ENCODE assay signal across 25 cellular contexts in genomic region chr10:12909836-12910185, GRCh38.
DNase-seq lines count a peak whose midpoint lies in the region; ATAC-seq, FAIRE-seq and TF ChIP-seq lines count a peak whose summit lies in the region.
"Had no signal": no experiment of that assay in that cellular context is flagged by ENCODE, and none has a peak within 500 bp of the region (broad histone marks: within the 10 kb centered on the region; RNA-seq: fewer than 3 reads in every experiment).

No MANE protein-coding gene starts in this region.

- H3K36me3 ChIP-seq in SJCRH30 (no peaks in the 10 kb centered on the region; the same call in 1 of the 2 replicates), keratinocyte (ENCODE audit: control insufficient read depth in 2 of 2, extremely low read depth in 1 of 2, insufficient read depth in 2 of 2, low read length in 2 of 2) (no peaks in the 10 kb centered on the region), suprapubic skin (no peaks in the 10 kb centered on the region), MM.1S (replicated peaks; ENCODE audit: insufficient read depth, low read length) (no peaks in the 10 kb centered on the region)
- H3K36me3 ChIP-seq: heart right ventricle, left ventricle myocardium inferior, right lobe of liver had no signal

- no peaks in the 10 kb centered on the region for H3K36me3 Mint-ChIP-seq in CD14-positive monocyte
- H3K36me3 Mint-ChIP-seq: activated naive CD8-positive, alpha-beta T cell had no signal

- H3K9me2 ChIP-seq in MM.1S (replicated peaks; ENCODE audit: insufficient read depth, low read length): no peaks in the 10 kb centered on the region

- no peak for TF ChIP-seq EP300 in suprapubic skin (IDR thresholded peaks at IDR 0.05)

- TF ChIP-seq CTCF in keratinocyte (optimal IDR thresholded peaks at IDR 0.05 in 1 of 3, IDR thresholded peaks at IDR 0.05 in 1 of 3, conservative IDR thresholded peaks at IDR 0.05 in 1 of 3; ENCODE audit: extremely low read depth in 1 of 3, insufficient read depth in 2 of 3, low read length in 3 of 3) (no peak), suprapubic skin (IDR thresholded peaks at IDR 0.05) (no peak), CD14-positive monocyte (IDR thresholded peaks at IDR 0.05) (no peak), MM.1S (IDR thresholded peaks at IDR 0.05; ENCODE audit: low read length) (no peak)

- H3K27me3 ChIP-seq in SJCRH30 (no peaks in the 10 kb centered on the region), keratinocyte (ENCODE audit: control insufficient read depth, extremely low read depth, insufficient read depth, low read length) (no peaks in the 10 kb centered on the region), suprapubic skin (no peaks in the 10 kb centered on the region), MM.1S (replicated peaks; ENCODE audit: insufficient read depth, low read length) (no peaks in the 10 kb centered on the region)
- H3K27me3 ChIP-seq: right lobe of liver had no signal

- H3K27ac Mint-ChIP-seq in CD14-positive monocyte: no peak overlapping the region
- H3K27ac Mint-ChIP-seq: activated CD4-positive, alpha-beta T cell treated with anti-CD3 and anti-CD28 coated beads, Interleukin-2, amount 10 ng/mL, durations not matched to agents 7 days and 5 days; activated naive CD8-positive, alpha-beta T cell; activated T-helper 1 cell treated with anti-CD3 and anti-CD28 coated beads, Interleukin-12 subunit alpha, Interleukin-12 subunit beta, Interleukin-2, Interleukin-4 antibody, amounts not matched to agents 30 ng/mL and 10 ng/mL and 1 ng/mL, durations not matched to agents 14 hours and 24 hours and 36 hours; stimulated activated naive CD8-positive, alpha-beta T cell treated with anti-CD3 and anti-CD28 coated beads, Interleukin-15, Interleukin-2, amounts not matched to agents 100 ng/mL and 50 ng/mL, for 24 hours; type B pancreatic cell had no signal

- no peaks in the 10 kb centered on the region for H3F3A ChIP-seq in MM.1S (ENCODE audit: insufficient read depth, low read length)

- H3K79me2 ChIP-seq in keratinocyte (ENCODE audit: control insufficient read depth, insufficient read depth, low read length) (no peaks in the 10 kb centered on the region), MM.1S (ENCODE audit: low read length) (no peaks in the 10 kb centered on the region)
- H3K79me2 ChIP-seq: parathyroid adenoma had no signal

- FAIRE-seq in keratinocyte (lab: Jason Lieb, UNC): peak; percentile 23

- DNase-seq in EL (peak; percentile 32), SJCRH30 (peak; percentile 26 to 28), keratinocyte (ENCODE audit: low read depth, low spot score) (peak; percentile 5), suprapubic skin (ENCODE audit: low spot score in 2 of 2) (no peak), CD14-positive monocyte (ENCODE audit: low spot score) (no peak), MM.1S (no peak)
- DNase-seq: activated CD4-positive, alpha-beta T cell treated with anti-CD3 and anti-CD28 coated beads, Interleukin-2, amount 10 ng/mL, durations not matched to agents 7 days and 5 days; central memory CD4-positive, alpha-beta T cell; COR-L47; DMS79; heart right ventricle; left ventricle myocardium inferior; NCI-H1417; NCI-H446; Right ventricle myocardium superior; T-helper 9 cell had no signal

- no peak for ATAC-seq in HG03520 (IDR thresholded peaks at IDR 0.05; ENCODE audit: unreplicated experiment)
- ATAC-seq in GM18505 (IDR thresholded peaks at IDR 0.05; ENCODE audit: unreplicated experiment): no peak
- ATAC-seq: heart right ventricle had no signal

- H4K20me1 ChIP-seq in keratinocyte (ENCODE audit: control insufficient read depth, extremely low read depth, insufficient read depth, low read length): no peaks in the 10 kb centered on the region
- H4K20me1 ChIP-seq in MM.1S (ENCODE audit: insufficient read depth, low read length): no peaks in the 10 kb centered on the region

- WGBS in suprapubic skin: 52% methylated on average over 3 of the region's 3 CpGs

- no peaks in the 10 kb centered on the region for H3K9me1 ChIP-seq in keratinocyte (ENCODE audit: control insufficient read depth, extremely low read depth, insufficient read depth, low read length)

- H3K4me3 Mint-ChIP-seq in CD14-positive monocyte: no peak overlapping the region
- H3K4me3 Mint-ChIP-seq: activated CD4-positive, alpha-beta T cell treated with anti-CD3 and anti-CD28 coated beads, Interleukin-2, amount 10 ng/mL, durations not matched to agents 7 days and 5 days; activated naive CD8-positive, alpha-beta T cell; activated T-helper 1 cell treated with anti-CD3 and anti-CD28 coated beads, Interleukin-12 subunit alpha, Interleukin-12 subunit beta, Interleukin-2, Interleukin-4 antibody, amounts not matched to agents 30 ng/mL and 10 ng/mL and 1 ng/mL, durations not matched to agents 14 hours and 24 hours and 36 hours; neural crest cell; stimulated activated naive CD8-positive, alpha-beta T cell treated with anti-CD3 and anti-CD28 coated beads, Interleukin-15, Interleukin-2, amounts not matched to agents 100 ng/mL and 50 ng/mL, for 24 hours; type B pancreatic cell had no signal

- no peak overlapping the region for H2AFZ ChIP-seq in keratinocyte (ENCODE audit: control insufficient read depth, low read length)
- H2AFZ ChIP-seq in MM.1S (ENCODE audit: low read length): no peak overlapping the region
- H2AFZ ChIP-seq: parathyroid adenoma had no signal

- peaks cover 0 to 5% (median 2%) of the 10 kb centered on the region in 7 donors for H3K9me3 Mint-ChIP-seq in CD14-positive monocyte

- intact Hi-C loops in CD14-positive monocyte (cut with micrococcal nuclease): no loop called here

- H3K4me3 ChIP-seq in SJCRH30 (no peak overlapping the region), keratinocyte (ENCODE audit: control insufficient read depth in 2 of 3, extremely low read depth in 1 of 3, insufficient read depth in 2 of 3, low read depth in 1 of 3, low read length in 3 of 3) (no peak overlapping the region), suprapubic skin (no peak overlapping the region), MM.1S (ENCODE audit: low read length) (no peak overlapping the region)
- H3K4me3 ChIP-seq: heart right ventricle, left ventricle myocardium inferior, right lobe of liver had no signal

- TF ChIP-seq POLR2A in suprapubic skin (IDR thresholded peaks at IDR 0.05) (no peak), GM18505 (IDR thresholded peaks at IDR 0.05; ENCODE audit: borderline replicate concordance, extremely low read depth, insufficient read depth, insufficient read length) (no peak)

- dilution Hi-C loops in keratinocyte (cut with MboI; ENCODE audit: extremely low pct_ligation_motif_present, low sequenced_read_pairs): no loop called here

- no peak overlapping the region for H3K9ac ChIP-seq in keratinocyte (ENCODE audit: control insufficient read depth, extremely low read depth, insufficient read depth, low read length)
- no peak overlapping the region for H3K9ac ChIP-seq in MM.1S (ENCODE audit: low read length)
- H3K9ac ChIP-seq: parathyroid adenoma had no signal

- H3K27ac ChIP-seq in SJCRH30 (no peak overlapping the region), keratinocyte (ENCODE audit: control insufficient read depth, insufficient read depth, low read length) (no peak overlapping the region), suprapubic skin (peak overlapping the region; percentile 53), MM.1S (ENCODE audit: low read length) (no peak overlapping the region)
- H3K27ac ChIP-seq: heart right ventricle, left ventricle myocardium inferior, parathyroid adenoma, right lobe of liver had no signal

- H3K4me2 ChIP-seq in keratinocyte (ENCODE audit: control insufficient read depth, extremely low read depth, insufficient read depth, low read depth, low read length) (no peak overlapping the region), MM.1S (ENCODE audit: low read depth, low read length) (no peak overlapping the region)

- peaks cover 14% of the 10 kb centered on the region for H3K4me1 ChIP-seq in SJCRH30
- peaks cover 4% of the 10 kb centered on the region for H3K4me1 ChIP-seq in keratinocyte (ENCODE audit: control insufficient read depth, extremely low read depth, insufficient read depth, low read length)
- H3K4me1 ChIP-seq in suprapubic skin: peaks cover 19% of the 10 kb centered on the region
- no peaks in the 10 kb centered on the region for H3K4me1 ChIP-seq in MM.1S (ENCODE audit: low read length)
- H3K4me1 ChIP-seq: left ventricle myocardium inferior, parathyroid adenoma, right lobe of liver had no signal

- H3K9me3 ChIP-seq in SJCRH30 (replicated peaks) (peaks cover 6% of the 10 kb centered on the region; the same call in 1 of the 2 replicates), keratinocyte (ENCODE audit: control insufficient read depth, low read depth, low read length) (no peaks in the 10 kb centered on the region), suprapubic skin (no peaks in the 10 kb centered on the region), MM.1S (replicated peaks; ENCODE audit: insufficient read depth, low read length) (no peaks in the 10 kb centered on the region)
- H3K9me3 ChIP-seq: right lobe of liver had no signal

- H3K27me3 Mint-ChIP-seq in CD14-positive monocyte (ENCODE audit: low read depth in 3 of 3): peaks cover 2 to 6% (median 4%) of the 10 kb centered on the region in 3 donors

- no peaks in the 10 kb centered on the region for H3K4me1 Mint-ChIP-seq in CD14-positive monocyte
- H3K4me1 Mint-ChIP-seq: activated CD4-positive, alpha-beta T cell treated with anti-CD3 and anti-CD28 coated beads, Interleukin-2, amount 10 ng/mL, durations not matched to agents 7 days and 5 days; neural crest cell had no signal

Comparison
In these comparisons a context has a peak if more than half of its experiments do, and no peak if none do; other contexts are left out.
1. DNase-seq: peak in EL (single experiment), SJCRH30 (2 of 2) and keratinocyte (single experiment); none in suprapubic skin (0 of 2), CD14-positive monocyte (single experiment) and MM.1S (single experiment).